In the genomic region with DNA sequence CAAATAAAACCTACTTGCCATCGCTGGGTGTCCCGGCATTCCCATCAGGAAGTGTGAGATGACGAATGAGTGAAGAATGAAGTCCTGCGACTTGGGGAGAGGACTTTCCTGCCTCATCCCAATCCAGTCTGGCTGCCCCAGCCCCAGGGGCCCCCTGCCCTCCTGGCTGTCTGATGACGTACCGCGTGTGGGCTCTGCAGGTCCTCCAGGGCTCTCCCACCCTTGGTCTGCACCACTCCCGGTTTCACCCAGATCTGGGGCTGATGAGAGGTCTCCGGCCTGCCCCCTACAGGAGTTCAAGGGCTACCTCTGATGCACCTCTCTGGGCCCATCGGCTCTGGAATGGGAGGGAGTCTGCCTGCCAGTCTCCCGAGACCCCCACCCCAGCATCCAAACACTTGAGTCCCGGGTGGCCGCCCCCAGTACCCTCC, we compare ENCODE assay signal across 19 cellular contexts.
DNase-seq lines count a peak whose midpoint lies in the region; ATAC-seq and TF ChIP-seq lines count a peak whose summit lies in the region.
"Had no signal": no experiment of that assay in that cellular context is flagged by ENCODE, and none has a peak within 500 bp of the region (broad histone marks: within the 10 kb centered on the region; RNA-seq: fewer than 3 reads in every experiment).

No MANE protein-coding gene starts in this region.

- peak; percentile 5 for TF ChIP-seq CTCF in GM12865 (IDR thresholded peaks at IDR 0.05; ENCODE audit: insufficient read depth, low read depth, low read length, missing control alignments)
- peak; percentile 1 for TF ChIP-seq CTCF in cardiac fibroblast (IDR thresholded peaks at IDR 0.05; ENCODE audit: low read depth, low read length)
- TF ChIP-seq CTCF in retinal pigment epithelial cell (conservative IDR thresholded peaks at IDR 0.05; ENCODE audit: low read depth, low read length): peak; percentile 7

- ATAC-seq in stimulated activated memory B cell treated with anti-CD40 and anti-IgM and Interleukin-4, amounts not matched to agents 10 μg/mL and 1 μg/mL and 100 μg/mL, for 72 hours: no peak
- no peak for ATAC-seq in GM18520 (IDR thresholded peaks at IDR 0.05; ENCODE audit: unreplicated experiment)

- H3K36me3 Mint-ChIP-seq in stimulated activated memory B cell treated with anti-CD40 and anti-IgM and Interleukin-4, amounts not matched to agents 10 μg/mL and 1 μg/mL and 100 μg/mL, for 72 hours: peaks cover 5% of the 10 kb centered on the region
- H3K36me3 Mint-ChIP-seq: activated CD4-positive, alpha-beta memory T cell treated with anti-CD3 and anti-CD28 coated beads for 36 hours; CD8-positive, alpha-beta memory T cell; naive B cell had no signal

- peaks cover 17% of the 10 kb centered on the region for H3K27me3 Mint-ChIP-seq in stimulated activated memory B cell treated with anti-CD40 and anti-IgM and Interleukin-4, amounts not matched to agents 10 μg/mL and 1 μg/mL and 100 μg/mL, for 72 hours
- H3K27me3 Mint-ChIP-seq: CD8-positive, alpha-beta memory T cell had no signal

- no peaks in the 10 kb centered on the region for H3K9me3 Mint-ChIP-seq in stimulated activated memory B cell treated with anti-CD40 and anti-IgM and Interleukin-4, amounts not matched to agents 10 μg/mL and 1 μg/mL and 100 μg/mL, for 72 hours
- H3K9me3 Mint-ChIP-seq: activated CD4-positive, alpha-beta memory T cell treated with anti-CD3 and anti-CD28 coated beads for 36 hours; CD8-positive, alpha-beta memory T cell; dendritic cell treated with granulocyte-macrophage colony-stimulating factor and Interleukin-4, amounts not matched to agents 40 ng/mL and 50 ng/mL, for 4 days; naive B cell had no signal

- peaks cover 25% of the 10 kb centered on the region for H3K4me1 Mint-ChIP-seq in stimulated activated memory B cell treated with anti-CD40 and anti-IgM and Interleukin-4, amounts not matched to agents 10 μg/mL and 1 μg/mL and 100 μg/mL, for 72 hours

- no peak overlapping the region for H3K4me3 Mint-ChIP-seq in stimulated activated memory B cell treated with anti-CD40 and anti-IgM and Interleukin-4, amounts not matched to agents 10 μg/mL and 1 μg/mL and 100 μg/mL, for 72 hours
- H3K4me3 Mint-ChIP-seq: activated CD4-positive, alpha-beta memory T cell treated with anti-CD3 and anti-CD28 coated beads for 36 hours; dendritic cell treated with granulocyte-macrophage colony-stimulating factor and Interleukin-4, amounts not matched to agents 40 ng/mL and 50 ng/mL, for 4 days had no signal

- H3K27ac Mint-ChIP-seq in stimulated activated memory B cell treated with anti-CD40 and anti-IgM and Interleukin-4, amounts not matched to agents 10 μg/mL and 1 μg/mL and 100 μg/mL, for 72 hours: no peak overlapping the region
- H3K27ac Mint-ChIP-seq: activated CD4-positive, alpha-beta memory T cell treated with anti-CD3 and anti-CD28 coated beads for 36 hours; dendritic cell treated with granulocyte-macrophage colony-stimulating factor and Interleukin-4, amounts not matched to agents 40 ng/mL and 50 ng/mL, for 4 days had no signal

- H3K4me3 ChIP-seq in GM12865 (ENCODE audit: low read depth, low read length) (no peak overlapping the region), cardiac fibroblast (replicated peaks in 1 of 2; ENCODE audit: low read depth in 2 of 2, low read length in 2 of 2) (no peak overlapping the region), retinal pigment epithelial cell (ENCODE audit: low read length) (no peak overlapping the region)
- H3K4me3 ChIP-seq: GM23248, thyroid gland had no signal

- DNase-seq in GM12865 (ENCODE audit: low read depth) (no peak), NAMALWA (ENCODE audit: low spot score) (peak; percentile 34), cardiac fibroblast (ENCODE audit: low read depth in 2 of 2) (no peak), retinal pigment epithelial cell (ENCODE audit: low read depth) (no peak)
- DNase-seq in activated T-cell treated with anti-CD3 and anti-CD28 coated beads, Interleukin-2, amount 50 U/mL, for 1 hour: no peak
- DNase-seq: activated CD4-positive, alpha-beta memory T cell treated with anti-CD3 and anti-CD28 coated beads for 36 hours; activated effector memory CD4-positive, alpha-beta T cell treated with Interleukin-2 at 50 U/mL for 16 hours; CD8-positive, alpha-beta memory T cell; GDM1; GM23248; hypothalamus; naive B cell; NCI-H187; NCI-H526 treated with DMSO at 0.1 percent for 48 hours; SHP77 treated with DMSO at 0.1 percent for 48 hours; thyroid gland had no signal
